ENCODE assay signal across 15 cellular contexts in the genomic region with DNA sequence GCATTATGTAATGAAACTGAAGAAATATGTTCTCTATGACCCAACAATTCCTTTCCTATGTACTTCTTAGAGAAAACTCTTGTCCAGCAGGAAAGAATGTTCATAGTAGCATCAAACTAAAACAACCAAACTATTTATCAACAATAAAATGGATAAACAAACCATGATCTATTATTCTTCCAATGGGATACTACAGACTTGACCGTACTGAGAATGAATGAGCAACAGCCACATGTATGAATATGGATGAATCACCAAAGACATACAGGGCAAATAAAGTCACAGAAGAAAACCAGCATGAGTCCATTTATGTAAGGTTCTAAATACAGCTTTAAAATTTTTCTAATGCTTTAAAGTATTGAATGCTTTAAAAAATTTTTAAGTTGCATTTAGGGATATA.
DNase-seq lines count a peak whose midpoint lies in the region; ATAC-seq, FAIRE-seq and TF ChIP-seq lines count a peak whose summit lies in the region.
"Had no signal": no experiment of that assay in that cellular context is flagged by ENCODE, and none has a peak within 500 bp of the region (broad histone marks: within the 10 kb centered on the region; RNA-seq: fewer than 3 reads in every experiment).

No MANE protein-coding gene starts in this region.

- TF ChIP-seq POLR2A in GM12891 (IDR thresholded peaks at IDR 0.05; ENCODE audit: low read depth, low read length), result no peak

- peaks cover 3% of the 10 kb centered on the region for H3K36me3 ChIP-seq in ACC112 (ENCODE audit: insufficient read depth, low read length)

- H3K27me3 ChIP-seq in ACC112 (ENCODE audit: insufficient read depth, low read length) (no peaks in the 10 kb centered on the region), foreskin keratinocyte (no peaks in the 10 kb centered on the region)

- peak overlapping the region; percentile 58 for H3K4me3 ChIP-seq in ACC112 (ENCODE audit: low read depth, low read length)

- no peak for DNase-seq in GM19239 (ENCODE audit: insufficient read length, low spot score)
- peak; percentile 43 for DNase-seq in amniotic epithelial cell (ENCODE audit: low read depth)
- peak in 1 of 2 donors; percentile 52 for DNase-seq in foreskin keratinocyte
- DNase-seq in GM12891 (ENCODE audit: insufficient read length, low spot score), result no peak
- no peak for DNase-seq in GF-D8 (lab: John Stamatoyannopoulos, UW)
- DNase-seq: activated CD4-positive, alpha-beta T cell treated with anti-CD3 and anti-CD28 coated beads, Interleukin-2, amount 50 U/mL, for 48 hours; effector CD4-positive, alpha-beta T cell; GDM1; hypothalamus; stimulated activated CD4-positive, alpha-beta T cell treated with anti-CD3 and anti-CD28 coated beads, Interleukin-2, amount 100 ng/mL, for 24 hours; stimulated activated naive CD4-positive, alpha-beta T cell treated with Interleukin-2 at 50 U/mL for 16 hours had no signal

- H3K27ac ChIP-seq in ACC112 (ENCODE audit: low read depth, low read length) (peak overlapping the region; percentile 95), foreskin keratinocyte (peak overlapping the region; percentile 84)
- H3K27ac ChIP-seq: parathyroid adenoma had no signal

- TF ChIP-seq CTCF in foreskin keratinocyte (conservative IDR thresholded peaks at IDR 0.05), result no peak

- H3K79me2 ChIP-seq in ACC112 (ENCODE audit: control insufficient read depth, insufficient read depth, low read length, unreplicated experiment), result peaks cover 20% of the 10 kb centered on the region
- H3K79me2 ChIP-seq: parathyroid adenoma had no signal

- FAIRE-seq in GM19239 (lab: Jason Lieb, UNC), result peak; percentile 61
- FAIRE-seq in GM12891 (lab: Jason Lieb, UNC), result no peak

- H3K4me1 ChIP-seq in ACC112 (ENCODE audit: control insufficient read depth, insufficient read depth, low read length, unreplicated experiment) (peaks cover 39% of the 10 kb centered on the region), foreskin keratinocyte (peaks cover 30% of the 10 kb centered on the region)
- H3K4me1 ChIP-seq: parathyroid adenoma had no signal

- no peak overlapping the region for H2AFZ ChIP-seq in ACC112 (ENCODE audit: low read length, unreplicated experiment)
- H2AFZ ChIP-seq: parathyroid adenoma had no signal

- ATAC-seq in foreskin keratinocyte (peak; percentile 73), HG02970 (IDR thresholded peaks at IDR 0.05; ENCODE audit: low FRiP score, unreplicated experiment) (no peak), HG02571 (IDR thresholded peaks at IDR 0.05; ENCODE audit: unreplicated experiment) (no peak)

TF ChIP-seq in GM12891, 5 proteins besides CTCF, POLR2A, EP300 and RAD21:
- no peak for TF ChIP-seq SPI1 (IDR thresholded peaks at IDR 0.05; ENCODE audit: low read depth, low read length)
- no peak for TF ChIP-seq PAX5 (IDR thresholded peaks at IDR 0.05; ENCODE audit: insufficient read depth, low read length, severe bottlenecking)
